10 cellular contexts compared by ENCODE assay signal in genomic region chr15:63514533-63514943, GRCh38. TPM values are rescaled to one million over a fixed set of nuclear protein-coding genes. Genes with fewer than 3 reads are reported as not detected.
DNase-seq lines count a peak whose midpoint lies in the region; ATAC-seq, FAIRE-seq and TF ChIP-seq lines count a peak whose summit lies in the region.
"Had no signal": no experiment of that assay in that cellular context is flagged by ENCODE, and none has a peak within 500 bp of the region (broad histone marks: within the 10 kb centered on the region; RNA-seq: fewer than 3 reads in every experiment).

No MANE protein-coding gene starts in this region.

- no peak for ATAC-seq in HG02885 (IDR thresholded peaks at IDR 0.05; ENCODE audit: poor library complexity, unreplicated experiment)
- ATAC-seq in Right ventricle myocardium inferior, result no peak

- peak overlapping the region; percentile 74 for H3K27ac ChIP-seq in neutrophil
- H3K27ac ChIP-seq in substantia nigra (ENCODE audit: low read depth, low read length, poor library complexity, severe bottlenecking), result no peak overlapping the region

- no peaks in the 10 kb centered on the region for H3K9me3 ChIP-seq in neutrophil

- H3K4me1 Mint-ChIP-seq in activated CD4-positive, alpha-beta T cell treated with anti-CD3 and anti-CD28 coated beads, Interleukin-2, amount 10 ng/mL, durations not matched to agents 7 days and 5 days, result peaks cover 80% of the 10 kb centered on the region

- H3K9me3 Mint-ChIP-seq in activated CD4-positive, alpha-beta T cell treated with anti-CD3 and anti-CD28 coated beads, Interleukin-2, amount 10 ng/mL, durations not matched to agents 7 days and 5 days, result no peaks in the 10 kb centered on the region

- H3K4me3 ChIP-seq in bronchial epithelial cell (ENCODE audit: low read depth, low read length) (no peak overlapping the region), neutrophil (ENCODE audit: low read depth in 1 of 2, low read length in 1 of 2) (peak overlapping the region in 1 of 2 experiments; percentile 23)

- no peaks in the 10 kb centered on the region for H3K27me3 ChIP-seq in bronchial epithelial cell (ENCODE audit: control insufficient read depth, insufficient read depth, low read length)
- no peaks in the 10 kb centered on the region for H3K27me3 ChIP-seq in neutrophil

- H3K36me3 Mint-ChIP-seq in activated CD4-positive, alpha-beta T cell treated with anti-CD3 and anti-CD28 coated beads, Interleukin-2, amount 10 ng/mL, durations not matched to agents 7 days and 5 days (ENCODE audit: low read depth), result peaks cover 8% of the 10 kb centered on the region

- no peaks in the 10 kb centered on the region for H3K36me3 ChIP-seq in bronchial epithelial cell (ENCODE audit: control insufficient read depth, insufficient read depth, low read length)
- H3K36me3 ChIP-seq in neutrophil, result no peaks in the 10 kb centered on the region

- H3K27ac Mint-ChIP-seq in activated CD4-positive, alpha-beta T cell treated with anti-CD3 and anti-CD28 coated beads, Interleukin-2, amount 10 ng/mL, durations not matched to agents 7 days and 5 days, result no peak overlapping the region

- H3K4me1 ChIP-seq in neutrophil (ENCODE audit: control insufficient read depth in 1 of 2, insufficient read depth in 1 of 2, low read depth in 1 of 2, low read length in 1 of 2), result peaks cover 88 to 98% of the 10 kb centered on the region in 2 experiments

- no peak overlapping the region for H3K4me3 Mint-ChIP-seq in activated CD4-positive, alpha-beta T cell treated with anti-CD3 and anti-CD28 coated beads, Interleukin-2, amount 10 ng/mL, durations not matched to agents 7 days and 5 days

- POLR2A ChIA-PET in activated CD4-positive, alpha-beta T cell treated with anti-CD3 and anti-CD28 coated beads, Interleukin-2, amount 10 ng/mL, durations not matched to agents 7 days and 5 days (lab: Charles Lee), result no interaction called here

- H3K27me3 Mint-ChIP-seq in activated CD4-positive, alpha-beta T cell treated with anti-CD3 and anti-CD28 coated beads, Interleukin-2, amount 10 ng/mL, durations not matched to agents 7 days and 5 days, result no peaks in the 10 kb centered on the region

- TF ChIP-seq CTCF in bronchial epithelial cell (IDR thresholded peaks at IDR 0.05; ENCODE audit: insufficient read depth, low read length, severe bottlenecking) (no peak), neutrophil (IDR thresholded peaks at IDR 0.05) (no peak)

- CTCF ChIA-PET in activated CD4-positive, alpha-beta T cell treated with anti-CD3 and anti-CD28 coated beads, Interleukin-2, amount 10 ng/mL, durations not matched to agents 7 days and 5 days (lab: Charles Lee), result interaction anchor here (1.3 kb wide), 1 partner anchor 8 kb away, joined by 3 read pairs; no protein-coding TSS in a partner anchor

- DNase-seq in ELR (ENCODE audit: low read depth), result peak; percentile 79
- peak; percentile 54 for DNase-seq in MV-4-11 (lab: John Stamatoyannopoulos, UW)
- DNase-seq in bronchial epithelial cell (ENCODE audit: low read depth), result peak; percentile 95
- no peak for DNase-seq in activated CD4-positive, alpha-beta T cell treated with anti-CD3 and anti-CD28 coated beads, Interleukin-2, amount 10 ng/mL, durations not matched to agents 7 days and 5 days
- DNase-seq in Right ventricle myocardium inferior (ENCODE audit: missing footprints), result no peak
- no peak for DNase-seq in substantia nigra (lab: John Stamatoyannopoulos, UW)
- DNase-seq: aorta, SHP77 had no signal

- intact Hi-C loops in Right ventricle myocardium inferior (cut with DNase I), result no loop called here

- no peak for FAIRE-seq in bronchial epithelial cell (lab: Jason Lieb, UNC)

RNA-seq across cellular contexts. Expression of gene USP3, which starts 10.1 kb away (rescaled TPM):
- 83.2 and 83.3 TPM in 2 replicates for total RNA-seq in bronchial epithelial cell
- 10 to 100 TPM; 62.7 to 70.8 TPM for total RNA-seq in activated CD4-positive, alpha-beta T cell treated with anti-CD3 and anti-CD28 coated beads, Interleukin-2, amount 10 ng/mL, durations not matched to agents 7 days and 5 days
- 13.7 TPM for total RNA-seq in Right ventricle myocardium inferior

Comparison
In these comparisons a context has a peak if more than half of its experiments do, and no peak if none do; other contexts are left out.
1. DNase-seq: peak in ELR (single experiment), MV-4-11 (single experiment) and bronchial epithelial cell (single experiment); none in activated CD4-positive, alpha-beta T cell treated with anti-CD3 and anti-CD28 coated beads, Interleukin-2, amount 10 ng/mL, durations not matched to agents 7 days and 5 days (single experiment), Right ventricle myocardium inferior (single experiment) and substantia nigra (0 of 49).